8 cellular contexts compared by ENCODE assay signal in genomic region chr15:74375303-74375693, GRCh38. TPM values are rescaled to one million over a fixed set of nuclear protein-coding genes. Genes with fewer than 3 reads are reported as not detected.
A peak's percentile ranks its signal among the peaks of the same experiment; 100 is the strongest.
DNase-seq lines count a peak whose midpoint lies in the region; ATAC-seq and TF ChIP-seq lines count a peak whose summit lies in the region.

No MANE protein-coding gene starts in this region.

- DNase-seq in Caki2 (ENCODE audit: low read depth), result peak; percentile 70
- DNase-seq in HT1080 (ENCODE audit: low read depth), result peak; percentile 75
- DNase-seq in NCI-H82 treated with DMSO at 0.1 percent for 48 hours (lab: John Stamatoyannopoulos, UW; ENCODE audit: unreplicated experiment), result peak; percentile 59
- DNase-seq in activated CD4-positive, alpha-beta T cell treated with anti-CD3 and anti-CD28 coated beads, Interleukin-2, amount 50 U/mL, for 48 hours, result peak; percentile 93
- DNase-seq in effector CD4-positive, alpha-beta T cell, result peak; percentile 75
- peak; percentile 85 for DNase-seq in lower lobe of right lung
- peak; percentile 42 to 80 for DNase-seq in stimulated activated CD8-positive, alpha-beta memory T cell treated with anti-CD3 and anti-CD28 coated beads, Interleukin-15, amount 100 ng/mL, for 4 hours (ENCODE audit: low read depth in 2 of 2)

- H3K4me1 ChIP-seq in lower lobe of right lung, result peaks cover 17% of the 10 kb centered on the region

- ATAC-seq in lower lobe of right lung (peak; percentile 74 to 75), HG03354 (IDR thresholded peaks at IDR 0.05; ENCODE audit: poor library complexity, severe bottlenecking, unreplicated experiment) (no peak)

- in situ Hi-C loops in Caki2 (cut with HindIII; ENCODE audit: low pct_unique_long_range_greater_than_20kb, low sequenced_read_pairs), result no loop called here

- H3K27me3 ChIP-seq in lower lobe of right lung (ENCODE audit: low read depth), result peaks cover 5% of the 10 kb centered on the region

- no peaks in the 10 kb centered on the region for H3K36me3 ChIP-seq in lower lobe of right lung

- H3K27ac ChIP-seq in lower lobe of right lung, result no peak overlapping the region

- intact Hi-C loops in lower lobe of right lung (cut with DNase I), result no loop called here

- TF ChIP-seq CTCF in lower lobe of right lung (IDR thresholded peaks at IDR 0.05), result peak; percentile 89

- H3K4me3 ChIP-seq in lower lobe of right lung, result no peak overlapping the region

- H3K9me3 ChIP-seq in lower lobe of right lung, result no peaks in the 10 kb centered on the region

RNA-seq across cellular contexts. Expression of gene CYP11A1, which starts 7.9 kb away (rescaled TPM):
- not detected in 2 replicates for total RNA-seq in Caki2 (2014; rRNA removed; shearing (Covaris generic); ENCODE audit: low replicate concordance)
- total RNA-seq in HT1080 (2014; rRNA removed; shearing (Covaris generic)), result 0.80 and 0.87 TPM in 2 replicates
- polyA plus RNA-seq in HT1080 (2015; cell fraction: cytosol; rRNA removed), result 0.53 and 1.2 TPM in 2 replicates
- polyA plus RNA-seq in HT1080 (2015; cell fraction: nucleus; rRNA removed), result 0.77 TPM in 1 of 2 replicates, not detected in the other
- total RNA-seq in lower lobe of right lung, result 0.59 TPM

RNA-seq across cellular contexts. Expression of gene SEMA7A, which starts 58.5 kb away (rescaled TPM):
- total RNA-seq in Caki2 (2014; rRNA removed; shearing (Covaris generic); ENCODE audit: low replicate concordance), result 0.96 and 3.8 TPM in 2 replicates
- 197 and 212 TPM in 2 replicates for total RNA-seq in HT1080 (2014; rRNA removed; shearing (Covaris generic))
- polyA plus RNA-seq in HT1080 (2015; cell fraction: cytosol; rRNA removed), result 274 and 278 TPM in 2 replicates
- polyA plus RNA-seq in HT1080 (2015; cell fraction: nucleus; rRNA removed), result 809 and 822 TPM in 2 replicates
- total RNA-seq in lower lobe of right lung, result 4.6 TPM

Comparison
In these comparisons a context has a peak if more than half of its experiments do, and no peak if none do; other contexts are left out.
1. RNA of gene SEMA7A, which starts 58.5 kb away (total RNA-seq): 197 to 212 TPM in HT1080; 4.6 TPM in lower lobe of right lung (single experiment) and 0.96 to 3.8 TPM in Caki2; every median in the first group is over 10 times any median in the second.
2. Peak in every context shown above with its lines, with median percentiles within 50 percentile points of each other: DNase-seq.